In the genomic region with DNA sequence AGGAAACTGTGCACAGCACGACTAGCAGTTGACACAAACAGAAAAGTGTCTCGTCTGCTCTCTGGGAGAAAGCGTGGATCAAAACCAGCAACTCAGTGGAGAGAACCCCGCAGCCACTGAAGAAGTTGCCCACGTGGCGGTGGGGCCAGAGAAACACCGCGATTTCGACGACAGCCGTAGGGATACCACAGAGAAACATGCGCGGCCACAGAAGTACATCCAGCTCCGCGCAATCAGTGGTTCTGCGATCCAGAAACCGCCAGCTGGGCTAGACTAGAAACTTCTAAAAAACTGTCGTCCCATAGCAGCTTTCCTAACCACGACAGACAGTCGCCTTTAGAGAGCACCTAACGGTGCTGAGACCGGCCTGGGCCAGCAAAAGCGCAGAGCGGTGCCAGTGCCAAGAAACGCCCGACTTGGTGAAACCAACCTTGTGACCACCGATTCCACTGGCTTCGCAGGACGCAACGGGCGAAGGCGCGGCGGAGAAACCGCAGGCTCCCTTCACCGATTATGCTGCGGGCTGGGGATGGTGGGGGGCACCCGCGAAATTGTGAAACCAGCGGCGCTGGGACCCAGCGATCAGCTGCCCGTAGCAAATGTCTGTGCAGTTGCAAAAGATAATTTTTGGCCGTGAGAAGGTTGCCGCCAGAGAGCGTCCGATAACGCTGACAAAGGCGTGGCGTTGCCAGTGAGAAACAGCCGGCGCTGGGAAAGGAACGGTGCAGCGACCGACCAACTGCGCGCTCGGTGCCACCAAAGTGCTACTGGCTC, we compare ENCODE assay signal across 8 cellular contexts. TPM values are rescaled to one million over a fixed set of nuclear protein-coding genes. Genes with fewer than 3 reads are reported as not detected.
DNase-seq lines count a peak whose midpoint lies in the region; ATAC-seq and TF ChIP-seq lines count a peak whose summit lies in the region.

No MANE protein-coding gene starts in this region.

- DNase-seq in GM10266 (ENCODE audit: extremely low spot score) (peak; percentile 52), HCEC 1CT (peak; percentile 76), NAMALWA (ENCODE audit: low spot score) (peak; percentile 85), SKM-1 treated with dmso at 0.1 percent for 144 hours (lab: John Stamatoyannopoulos, UW; ENCODE audit: unreplicated experiment) (peak; percentile 77), amniotic epithelial cell (ENCODE audit: low read depth) (peak; percentile 78), hippocampal formation (lab: John Stamatoyannopoulos, UW) (peak; percentile 74 to 79), sciatic nerve (ENCODE audit: low spot score) (peak; percentile 86), GM19238 (ENCODE audit: insufficient read length, low spot score) (no peak)

- ATAC-seq in sciatic nerve: peak; percentile 63

- intact Hi-C loops in sciatic nerve (cut with DNase I): loop anchor here (2.0 to 10.0 kb wide), 2 partner anchors 24 to 48 kb away; no protein-coding TSS in a partner anchor

- TF ChIP-seq CTCF in GM10266 (IDR thresholded peaks at IDR 0.05; ENCODE audit: control insufficient read depth, insufficient read depth, low read depth, missing control alignments): peak; percentile 51

RNA-seq across cellular contexts. Expression of a gene that starts 2.7 kb away (rescaled TPM):
- total RNA-seq in sciatic nerve: 5.7 TPM
